Comparison of ENCODE assay signal across 8 cellular contexts in the genomic region with DNA sequence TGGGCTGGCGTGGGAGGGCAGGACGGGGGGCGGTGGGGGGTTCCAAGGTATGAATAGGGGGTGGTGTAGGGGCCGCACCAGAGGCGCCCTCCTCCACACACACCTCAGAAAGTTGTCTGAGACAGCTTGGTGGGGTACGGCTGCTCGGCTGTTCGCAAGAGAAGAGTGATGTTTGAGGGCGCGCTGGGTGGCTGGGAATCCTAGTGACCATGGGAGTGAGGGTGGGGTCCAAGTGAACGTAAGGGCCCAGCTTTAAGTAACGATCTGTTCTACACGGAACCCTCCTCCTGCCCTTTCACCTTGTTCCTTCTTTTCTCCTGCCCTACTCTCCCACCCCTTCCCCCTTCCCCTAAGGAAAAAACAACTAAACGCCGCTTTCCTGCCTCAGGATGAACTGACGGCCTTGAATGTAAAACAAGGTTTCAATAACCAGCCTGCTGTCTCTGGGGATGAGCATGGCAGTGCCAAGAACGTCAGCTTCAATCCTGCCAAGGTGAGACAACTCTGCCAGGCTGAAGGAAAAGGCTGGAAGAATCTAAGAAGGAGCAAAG. TPM values are rescaled to one million over a fixed set of nuclear protein-coding genes. Genes with fewer than 3 reads are reported as not detected.
A peak's percentile ranks its signal among the peaks of the same experiment; 100 is the strongest.
DNase-seq lines count a peak whose midpoint lies in the region; ATAC-seq and TF ChIP-seq lines count a peak whose summit lies in the region.

No MANE protein-coding gene starts in this region.

- peak overlapping the region; percentile 80 for H3K27ac ChIP-seq in VCaP

- intact Hi-C loops in sciatic nerve (cut with DNase I) = no loop called here

- H3K27me3 Mint-ChIP-seq in glutamatergic neuron (ENCODE audit: unreplicated experiment) = peaks cover 4% of the 10 kb centered on the region

- ATAC-seq in sciatic nerve = peak; percentile 48
- no peak for ATAC-seq in HG02981 (IDR thresholded peaks at IDR 0.05; ENCODE audit: unreplicated experiment)

- peak overlapping the region; percentile 5 for H3K27ac Mint-ChIP-seq in glutamatergic neuron (ENCODE audit: unreplicated experiment)

- TF ChIP-seq CTCF in VCaP (conservative IDR thresholded peaks at IDR 0.05) = no peak
- no peak for TF ChIP-seq CTCF in glutamatergic neuron (IDR thresholded peaks at IDR 0.05; ENCODE audit: partially characterized antibody, unreplicated experiment)

- peak; percentile 4 for DNase-seq in NCI-H748 (lab: John Stamatoyannopoulos, UW; ENCODE audit: unreplicated experiment)
- no peak for DNase-seq in NCI-H748 treated with DMSO at 0.1 percent for 48 hours (lab: John Stamatoyannopoulos, UW)
- no peak for DNase-seq in glutamatergic neuron
- DNase-seq in sciatic nerve (ENCODE audit: low spot score) = no peak
- DNase-seq in NCI-H2081 treated with DMSO at 0.1 percent for 48 hours (lab: John Stamatoyannopoulos, UW) = no peak
- no peak for DNase-seq in DMS79 treated with DMSO at 0.1 percent for 48 hours (lab: John Stamatoyannopoulos, UW)

- no peaks in the 10 kb centered on the region for H3K4me1 Mint-ChIP-seq in glutamatergic neuron (ENCODE audit: low read depth, unreplicated experiment)

- peak overlapping the region; percentile 81 for H3K4me3 Mint-ChIP-seq in glutamatergic neuron (ENCODE audit: unreplicated experiment)

- H3K36me3 Mint-ChIP-seq in glutamatergic neuron (ENCODE audit: unreplicated experiment) = no peaks in the 10 kb centered on the region

- no peaks in the 10 kb centered on the region for H3K9me3 Mint-ChIP-seq in glutamatergic neuron (ENCODE audit: unreplicated experiment)

RNA-seq across cellular contexts. Expression of gene MED12, which starts 0.7 kb away (rescaled TPM):
- total RNA-seq in glutamatergic neuron (ENCODE audit: unreplicated experiment) (87.4 TPM), sciatic nerve (65.1 TPM)

RNA-seq across cellular contexts. Expression of gene IL2RG, which starts 7.7 kb away (rescaled TPM):
- total RNA-seq in glutamatergic neuron (ENCODE audit: unreplicated experiment) = not detected
- 9.9 TPM for total RNA-seq in sciatic nerve

RNA-seq across cellular contexts. Expression of gene CXorf65, which starts 12.5 kb away (rescaled TPM):
- total RNA-seq in glutamatergic neuron (ENCODE audit: unreplicated experiment) (not detected), sciatic nerve (not detected)

RNA-seq across cellular contexts. Expression of gene FOXO4, which starts 23.4 kb away (rescaled TPM):
- total RNA-seq in glutamatergic neuron (ENCODE audit: unreplicated experiment) (20.2 TPM), sciatic nerve (61.6 TPM)

RNA-seq across cellular contexts. Expression of gene NLGN3, which starts 25.6 kb away (rescaled TPM):
- total RNA-seq in glutamatergic neuron (ENCODE audit: unreplicated experiment) (3.1 TPM), sciatic nerve (20.6 TPM)

Comparison
In these comparisons a context has a peak if more than half of its experiments do, and no peak if none do; other contexts are left out.
1. RNA of gene IL2RG, which starts 7.7 kb away (total RNA-seq): 9.9 TPM in sciatic nerve (single experiment); not detected in glutamatergic neuron (single experiment); every median in the first group is over 10 times any median in the second.